In the genomic region with DNA sequence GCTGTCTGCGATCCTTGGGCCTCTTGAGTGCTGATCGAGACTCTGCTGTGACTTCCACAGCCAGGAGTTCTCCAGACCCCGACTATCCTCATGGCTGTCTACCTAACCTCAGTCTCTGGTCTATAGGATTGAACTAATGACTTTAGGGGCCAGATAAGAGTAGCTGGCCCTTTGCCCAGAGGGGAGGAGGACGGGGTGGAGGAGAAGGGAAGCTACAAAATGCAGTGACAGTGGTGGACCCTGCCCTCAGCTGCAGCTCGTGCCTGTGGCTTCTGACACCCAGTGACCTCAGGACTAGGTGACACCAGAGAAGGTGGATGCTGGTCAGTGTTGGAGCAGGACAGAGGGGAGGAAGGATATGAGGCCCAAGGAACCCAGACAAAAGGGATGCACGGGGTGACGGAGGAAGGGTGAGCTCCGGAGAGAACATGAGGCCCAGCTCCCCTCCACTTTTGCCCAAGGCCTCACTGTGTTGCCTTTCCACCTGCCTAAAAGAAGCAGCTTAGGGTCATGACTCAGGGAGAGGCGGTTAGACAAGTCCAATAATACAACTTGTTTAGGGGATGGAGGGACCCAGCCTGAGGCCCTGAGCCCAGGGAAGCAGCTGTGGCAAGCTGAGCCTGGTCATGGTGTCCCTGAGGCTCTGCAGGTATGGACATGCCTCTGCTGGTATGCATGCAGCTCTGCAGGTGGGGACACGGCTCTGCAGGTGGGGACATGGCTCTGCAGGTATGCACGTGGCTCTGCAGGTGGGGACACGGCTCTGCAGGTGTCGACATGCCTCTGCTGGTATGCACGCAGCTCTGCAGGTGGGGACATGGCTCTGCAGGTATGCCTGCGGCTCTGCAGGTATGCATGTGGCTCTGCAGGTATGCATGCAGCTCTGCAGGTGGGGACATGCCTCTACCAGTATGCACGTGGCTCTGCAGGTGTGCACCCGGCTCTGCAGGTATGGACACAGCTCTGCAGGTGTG, we compare ENCODE assay signal across 1 cellular context.
TF ChIP-seq lines count a peak whose summit lies in the region.

No MANE protein-coding gene starts in this region.

TF ChIP-seq in HepG2, 621 proteins besides CTCF, POLR2A, EP300 and RAD21 (continued from another document and continues in another):
- TF ChIP-seq PBX3 (CRISPR knock-in tag; IDR thresholded peaks at IDR 0.05; ENCODE audit: borderline replicate concordance) = no peak
- no peak for TF ChIP-seq ZNF816 (CRISPR knock-in tag; IDR thresholded peaks at IDR 0.05; ENCODE audit: borderline replicate concordance)
- TF ChIP-seq REXO4 (CRISPR knock-in tag; IDR thresholded peaks at IDR 0.05; ENCODE audit: borderline replicate concordance) = no peak
- no peak for TF ChIP-seq TIGD3 (CRISPR knock-in tag; IDR thresholded peaks at IDR 0.05; ENCODE audit: borderline replicate concordance)
- TF ChIP-seq, protein P1, sequence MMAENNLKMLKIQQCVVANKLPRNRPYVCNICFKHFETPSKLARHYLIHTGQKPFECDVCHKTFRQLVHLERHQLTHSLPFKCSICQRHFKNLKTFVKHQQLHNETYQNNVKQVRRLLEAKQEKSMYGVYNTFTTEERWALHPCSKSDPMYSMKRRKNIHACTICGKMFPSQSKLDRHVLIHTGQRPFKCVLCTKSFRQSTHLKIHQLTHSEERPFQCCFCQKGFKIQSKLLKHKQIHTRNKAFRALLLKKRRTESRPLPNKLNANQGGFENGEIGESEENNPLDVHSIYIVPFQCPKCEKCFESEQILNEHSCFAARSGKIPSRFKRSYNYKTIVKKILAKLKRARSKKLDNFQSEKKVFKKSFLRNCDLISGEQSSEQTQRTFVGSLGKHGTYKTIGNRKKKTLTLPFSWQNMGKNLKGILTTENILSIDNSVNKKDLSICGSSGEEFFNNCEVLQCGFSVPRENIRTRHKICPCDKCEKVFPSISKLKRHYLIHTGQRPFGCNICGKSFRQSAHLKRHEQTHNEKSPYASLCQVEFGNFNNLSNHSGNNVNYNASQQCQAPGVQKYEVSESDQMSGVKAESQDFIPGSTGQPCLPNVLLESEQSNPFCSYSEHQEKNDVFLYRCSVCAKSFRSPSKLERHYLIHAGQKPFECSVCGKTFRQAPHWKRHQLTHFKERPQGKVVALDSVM (CRISPR knock-in tag; IDR thresholded peaks at IDR 0.05) = no peak
- TF ChIP-seq NONO (IDR thresholded peaks at IDR 0.05) = no peak
- peak; percentile 93 for TF ChIP-seq NONO (CRISPR knock-in tag; conservative IDR thresholded peaks at IDR 0.05)
- TF ChIP-seq NR2C2 (CRISPR knock-in tag; IDR thresholded peaks at IDR 0.05; ENCODE audit: borderline replicate concordance) = peak; percentile 72
- TF ChIP-seq BORCS8-MEF2B (CRISPR knock-in tag; IDR thresholded peaks at IDR 0.05) = no peak
- no peak for TF ChIP-seq ZNF282 (IDR thresholded peaks at IDR 0.05; ENCODE audit: partially characterized antibody)
- TF ChIP-seq ZFAT (CRISPR knock-in tag; conservative IDR thresholded peaks at IDR 0.05) = no peak
- peak; percentile 22; the same call in 1 of the 2 replicates for TF ChIP-seq CAMTA2 (CRISPR knock-in tag; IDR thresholded peaks at IDR 0.05; ENCODE audit: borderline replicate concordance)
- no peak for TF ChIP-seq TSC22D2 (CRISPR knock-in tag; IDR thresholded peaks at IDR 0.05; ENCODE audit: borderline replicate concordance)
- TF ChIP-seq ZNF343 (CRISPR knock-in tag; IDR thresholded peaks at IDR 0.05) = no peak
- no peak for TF ChIP-seq MAZ (IDR thresholded peaks at IDR 0.05; ENCODE audit: borderline replicate concordance, low read depth, low read length)
- no peak for TF ChIP-seq MAZ (CRISPR knock-in tag; IDR thresholded peaks at IDR 0.05; ENCODE audit: low read depth)
- TF ChIP-seq CERS6 (CRISPR knock-in tag; IDR thresholded peaks at IDR 0.05) = no peak
- TF ChIP-seq, protein P2, sequence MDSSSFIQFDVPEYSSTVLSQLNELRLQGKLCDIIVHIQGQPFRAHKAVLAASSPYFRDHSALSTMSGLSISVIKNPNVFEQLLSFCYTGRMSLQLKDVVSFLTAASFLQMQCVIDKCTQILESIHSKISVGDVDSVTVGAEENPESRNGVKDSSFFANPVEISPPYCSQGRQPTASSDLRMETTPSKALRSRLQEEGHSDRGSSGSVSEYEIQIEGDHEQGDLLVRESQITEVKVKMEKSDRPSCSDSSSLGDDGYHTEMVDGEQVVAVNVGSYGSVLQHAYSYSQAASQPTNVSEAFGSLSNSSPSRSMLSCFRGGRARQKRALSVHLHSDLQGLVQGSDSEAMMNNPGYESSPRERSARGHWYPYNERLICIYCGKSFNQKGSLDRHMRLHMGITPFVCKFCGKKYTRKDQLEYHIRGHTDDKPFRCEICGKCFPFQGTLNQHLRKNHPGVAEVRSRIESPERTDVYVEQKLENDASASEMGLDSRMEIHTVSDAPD (CRISPR knock-in tag; IDR thresholded peaks at IDR 0.05) = no peak
- TF ChIP-seq ISL2 (CRISPR knock-in tag; IDR thresholded peaks at IDR 0.05) = peak; percentile 68; the same call in 1 of the 2 replicates
- no peak for TF ChIP-seq ZKSCAN8 (CRISPR knock-in tag; IDR thresholded peaks at IDR 0.05; ENCODE audit: borderline replicate concordance)
- TF ChIP-seq ZNF782 (CRISPR knock-in tag; IDR thresholded peaks at IDR 0.05; ENCODE audit: borderline replicate concordance) = no peak; the same call in 1 of the 2 replicates
- TF ChIP-seq MEIS1 (CRISPR knock-in tag; IDR thresholded peaks at IDR 0.05; ENCODE audit: borderline replicate concordance) = peak; percentile 72; the same call in 1 of the 2 replicates
- 0 out of 2 replicates have a peak, but pooled peaks have one; percentile 31 for TF ChIP-seq ZNF264 (CRISPR knock-in tag; IDR thresholded peaks at IDR 0.05)
- TF ChIP-seq CHD2 (IDR thresholded peaks at IDR 0.05; ENCODE audit: low read depth, low read length) = no peak
- TF ChIP-seq MYPOP (CRISPR knock-in tag; IDR thresholded peaks at IDR 0.05) = no peak
- TF ChIP-seq LRRFIP1 (CRISPR knock-in tag; conservative IDR thresholded peaks at IDR 0.05) = no peak
- TF ChIP-seq SOX13 (IDR thresholded peaks at IDR 0.05) = no peak
- peak in 1 of 2 experiments; percentile 81; a peak in 2 of 4 replicates for TF ChIP-seq SOX13 (CRISPR knock-in tag; conservative IDR thresholded peaks at IDR 0.05 in 1 of 2, IDR thresholded peaks at IDR 0.05 in 1 of 2)
- TF ChIP-seq, protein P3, sequence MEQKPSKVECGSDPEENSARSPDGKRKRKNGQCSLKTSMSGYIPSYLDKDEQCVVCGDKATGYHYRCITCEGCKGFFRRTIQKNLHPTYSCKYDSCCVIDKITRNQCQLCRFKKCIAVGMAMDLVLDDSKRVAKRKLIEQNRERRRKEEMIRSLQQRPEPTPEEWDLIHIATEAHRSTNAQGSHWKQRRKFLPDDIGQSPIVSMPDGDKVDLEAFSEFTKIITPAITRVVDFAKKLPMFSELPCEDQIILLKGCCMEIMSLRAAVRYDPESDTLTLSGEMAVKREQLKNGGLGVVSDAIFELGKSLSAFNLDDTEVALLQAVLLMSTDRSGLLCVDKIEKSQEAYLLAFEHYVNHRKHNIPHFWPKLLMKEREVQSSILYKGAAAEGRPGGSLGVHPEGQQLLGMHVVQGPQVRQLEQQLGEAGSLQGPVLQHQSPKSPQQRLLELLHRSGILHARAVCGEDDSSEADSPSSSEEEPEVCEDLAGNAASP (CRISPR knock-in tag; IDR thresholded peaks at IDR 0.05; ENCODE audit: borderline replicate concordance) = peak; percentile 92; the same call in 1 of the 2 replicates
- no peak for TF ChIP-seq ZSCAN22 (CRISPR knock-in tag; IDR thresholded peaks at IDR 0.05)
- TF ChIP-seq KAT2B (IDR thresholded peaks at IDR 0.05; ENCODE audit: borderline replicate concordance, low read depth, low read length) = no peak
- TF ChIP-seq KLF16 (CRISPR knock-in tag; IDR thresholded peaks at IDR 0.05) = no peak
- TF ChIP-seq, protein P4, sequence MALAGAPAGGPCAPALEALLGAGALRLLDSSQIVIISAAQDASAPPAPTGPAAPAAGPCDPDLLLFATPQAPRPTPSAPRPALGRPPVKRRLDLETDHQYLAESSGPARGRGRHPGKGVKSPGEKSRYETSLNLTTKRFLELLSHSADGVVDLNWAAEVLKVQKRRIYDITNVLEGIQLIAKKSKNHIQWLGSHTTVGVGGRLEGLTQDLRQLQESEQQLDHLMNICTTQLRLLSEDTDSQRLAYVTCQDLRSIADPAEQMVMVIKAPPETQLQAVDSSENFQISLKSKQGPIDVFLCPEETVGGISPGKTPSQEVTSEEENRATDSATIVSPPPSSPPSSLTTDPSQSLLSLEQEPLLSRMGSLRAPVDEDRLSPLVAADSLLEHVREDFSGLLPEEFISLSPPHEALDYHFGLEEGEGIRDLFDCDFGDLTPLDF (CRISPR knock-in tag; IDR thresholded peaks at IDR 0.05) = no peak
- 0 out of 2 replicates have a peak, but pooled peaks have one; percentile 27 for TF ChIP-seq PPARG (CRISPR knock-in tag; conservative IDR thresholded peaks at IDR 0.05)
- no peak for TF ChIP-seq ZFP37 (CRISPR knock-in tag; IDR thresholded peaks at IDR 0.05; ENCODE audit: borderline replicate concordance)
- TF ChIP-seq ZMYM4 (CRISPR knock-in tag; IDR thresholded peaks at IDR 0.05) = peak; percentile 76
